In the genomic region with DNA sequence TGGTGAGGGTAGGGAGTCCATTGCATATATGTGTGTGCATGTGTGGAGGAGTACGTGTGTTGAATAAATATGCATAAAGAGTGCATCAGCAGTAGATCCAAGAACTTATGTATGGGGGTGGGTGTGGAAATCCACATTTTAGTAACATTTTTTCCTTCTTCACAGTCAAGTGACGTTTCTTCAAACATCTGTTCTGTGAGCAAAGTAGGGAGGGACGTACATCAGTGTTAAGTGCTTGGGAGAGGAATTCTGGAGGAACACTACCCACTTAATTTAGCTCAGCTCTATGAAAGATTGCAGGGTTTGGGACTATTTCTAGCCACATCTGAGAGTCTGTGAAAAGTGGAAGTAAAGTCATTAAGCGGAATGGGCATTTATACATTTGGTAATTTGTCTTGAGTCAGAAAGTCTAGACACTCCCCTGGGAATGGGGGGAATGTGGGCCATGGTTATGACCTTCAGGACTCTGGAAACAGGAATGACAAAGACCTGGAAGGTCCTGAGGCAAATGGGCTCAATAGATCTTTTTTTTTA, we compare ENCODE assay signal across 21 cellular contexts.
"Had no signal": no experiment of that assay in that cellular context is flagged by ENCODE, and none has a peak within 500 bp of the region (broad histone marks: within the 10 kb centered on the region; RNA-seq: fewer than 3 reads in every experiment).

No MANE protein-coding gene starts in this region.

- H3K36me3 ChIP-seq: esophagus muscularis mucosa, heart left ventricle, neutrophil, right lobe of liver, spleen, tibial artery had no signal

- H3K9me3 ChIP-seq: esophagus muscularis mucosa, heart left ventricle, neutrophil, right lobe of liver, spleen, tibial artery had no signal

- H3K27me3 Mint-ChIP-seq: activated naive CD4-positive, alpha-beta T cell treated with anti-CD3 and anti-CD28 coated beads, Interleukin-2, amount 50 U/mL, for 24 hours; naive thymus-derived CD8-positive, alpha-beta T cell had no signal

- H3K4me1 Mint-ChIP-seq: activated naive CD4-positive, alpha-beta T cell treated with anti-CD3 and anti-CD28 coated beads, Interleukin-2, amount 50 U/mL, for 24 hours had no signal

- H3K4me3 ChIP-seq: coronary artery, esophagus muscularis mucosa, lung, right lobe of liver, spleen, tibial artery had no signal

- H3K27me3 ChIP-seq: esophagus muscularis mucosa, heart left ventricle, neutrophil, right lobe of liver, spleen, tibial artery had no signal

- H3K27ac ChIP-seq: coronary artery, esophagus muscularis mucosa, neutrophil, right lobe of liver, tibial artery had no signal

- H3K4me1 ChIP-seq: right lobe of liver had no signal

- H3K36me3 Mint-ChIP-seq: activated naive CD4-positive, alpha-beta T cell treated with anti-CD3 and anti-CD28 coated beads, Interleukin-2, amount 50 U/mL, for 24 hours; naive thymus-derived CD8-positive, alpha-beta T cell had no signal

- ATAC-seq: activated CD8-positive, alpha-beta T cell treated with anti-CD3 and anti-CD28 coated beads, Interleukin-2, amount 10 ng/mL, durations not matched to agents 7 days and 5 days; left lobe of liver; naive thymus-derived CD8-positive, alpha-beta T cell; stimulated activated naive CD8-positive, alpha-beta T cell treated with anti-CD3 and anti-CD28 coated beads, Interleukin-15, Interleukin-2, amounts not matched to agents 100 U/mL and 50 U/mL, for 24 hours had no signal

- H3K9me3 Mint-ChIP-seq: activated naive CD4-positive, alpha-beta T cell treated with anti-CD3 and anti-CD28 coated beads, Interleukin-2, amount 50 U/mL, for 24 hours; naive thymus-derived CD8-positive, alpha-beta T cell; T-helper 2 cell treated with Interferon-gamma antibody and Interleukin-4, amounts not matched to agents 5 μg/mL and 100 μg/mL, for 36 hours had no signal

- H3K27ac Mint-ChIP-seq: activated CD8-positive, alpha-beta T cell treated with anti-CD3 and anti-CD28 coated beads, Interleukin-2, amount 10 ng/mL, durations not matched to agents 7 days and 5 days; activated naive CD4-positive, alpha-beta T cell treated with anti-CD3 and anti-CD28 coated beads, Interleukin-2, amount 50 U/mL, for 24 hours; T-helper 2 cell treated with Interferon-gamma antibody and Interleukin-4, amounts not matched to agents 5 μg/mL and 100 μg/mL, for 36 hours had no signal

- DNase-seq: activated CD4-positive, alpha-beta T cell treated with anti-CD3 and anti-CD28 coated beads for 1 hour; activated CD4-positive, alpha-beta T cell treated with anti-CD3 and anti-CD28 coated beads, Interleukin-2, amount 50 U/mL, for 1 hour; activated CD8-positive, alpha-beta T cell treated with anti-CD3 and anti-CD28 coated beads, Interleukin-2, amount 10 ng/mL, durations not matched to agents 7 days and 5 days; activated gamma-delta T cell treated with Interleukin-2 at 50 U/mL for 16 hours; activated T-cell treated with anti-CD3 and anti-CD28 coated beads, Interleukin-2, amount 50 U/mL, for 1 hour; aorta; cerebellar nuclear complex; naive thymus-derived CD8-positive, alpha-beta T cell; right lobe of liver; spleen; stimulated activated CD4-positive, alpha-beta T cell treated with anti-CD3 and anti-CD28 coated beads, Interleukin-4, amount 100 ng/mL, for 24 hours; stimulated activated naive CD8-positive, alpha-beta T cell treated with anti-CD3 and anti-CD28 coated beads, Interleukin-15, Interleukin-2, amounts not matched to agents 100 U/mL and 50 U/mL, for 24 hours; tibial artery had no signal

- H3K4me3 Mint-ChIP-seq: activated CD8-positive, alpha-beta T cell treated with anti-CD3 and anti-CD28 coated beads, Interleukin-2, amount 10 ng/mL, durations not matched to agents 7 days and 5 days; activated naive CD4-positive, alpha-beta T cell treated with anti-CD3 and anti-CD28 coated beads, Interleukin-2, amount 50 U/mL, for 24 hours; naive thymus-derived CD8-positive, alpha-beta T cell; T-helper 2 cell treated with Interferon-gamma antibody and Interleukin-4, amounts not matched to agents 5 μg/mL and 100 μg/mL, for 36 hours had no signal
